Comparison of ENCODE assay signal across 29 cellular contexts in the genomic region with DNA sequence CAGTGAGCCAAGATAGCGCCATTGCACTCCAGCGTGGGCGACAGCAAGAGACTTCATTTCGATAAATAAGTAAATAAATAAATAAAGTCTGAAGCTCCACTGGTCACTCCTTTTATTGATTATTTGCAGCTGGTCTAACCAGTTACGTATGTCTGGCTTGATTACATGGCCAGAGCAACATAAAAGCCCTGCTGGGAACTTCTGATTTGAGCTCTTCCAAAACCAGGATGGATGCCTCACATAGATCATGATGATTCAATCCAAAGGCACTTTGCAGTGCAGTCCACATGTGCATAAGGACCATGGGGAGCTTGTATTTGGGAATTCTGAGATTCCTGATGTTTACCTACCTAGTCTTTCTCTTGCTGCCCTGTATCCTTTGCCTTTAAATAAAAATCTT. TPM values are rescaled to one million over a fixed set of nuclear protein-coding genes. Genes with fewer than 3 reads are reported as not detected.
DNase-seq lines count a peak whose midpoint lies in the region; ATAC-seq, FAIRE-seq and TF ChIP-seq lines count a peak whose summit lies in the region.
"Had no signal": no experiment of that assay in that cellular context is flagged by ENCODE, and none has a peak within 500 bp of the region (broad histone marks: within the 10 kb centered on the region; RNA-seq: fewer than 3 reads in every experiment).

No MANE protein-coding gene starts in this region.

- intact Hi-C loops in left ventricle myocardium superior (cut with micrococcal nuclease): no loop called here

- no peak overlapping the region for H3K4me3 Mint-ChIP-seq in glutamatergic neuron (ENCODE audit: unreplicated experiment)
- H3K4me3 Mint-ChIP-seq: activated CD4-positive, alpha-beta T cell treated with anti-CD3 and anti-CD28 coated beads, Interleukin-2, amount 10 ng/mL, durations not matched to agents 24 days and 14 days; activated CD8-positive, alpha-beta memory T cell treated with anti-CD3 and anti-CD28 coated beads, Interleukin-2, amount 10 ng/mL, durations not matched to agents 7 days and 5 days; activated naive CD4-positive, alpha-beta T cell treated with anti-CD3 and anti-CD28 coated beads, Interleukin-2, amount 50 U/mL, for 24 hours; CD4-positive, alpha-beta T cell; effector memory CD8-positive, alpha-beta T cell; immature natural killer cell; nephron progenitor cell had no signal

- no peaks in the 10 kb centered on the region for H3K9me3 ChIP-seq in right atrium auricular region
- H3K9me3 ChIP-seq: esophagus squamous epithelium, left ventricle myocardium inferior, MG63, SJSA1, upper lobe of right lung had no signal

- H3K36me3 ChIP-seq in right atrium auricular region: peaks cover 61% of the 10 kb centered on the region

- no peak overlapping the region for H3K27ac Mint-ChIP-seq in glutamatergic neuron (ENCODE audit: unreplicated experiment)
- H3K27ac Mint-ChIP-seq: activated CD4-positive, alpha-beta T cell treated with anti-CD3 and anti-CD28 coated beads, Interleukin-2, amount 10 ng/mL, durations not matched to agents 24 days and 14 days; activated CD8-positive, alpha-beta memory T cell treated with anti-CD3 and anti-CD28 coated beads, Interleukin-2, amount 10 ng/mL, durations not matched to agents 7 days and 5 days; activated naive CD4-positive, alpha-beta T cell treated with anti-CD3 and anti-CD28 coated beads, Interleukin-2, amount 50 U/mL, for 24 hours; CD4-positive, alpha-beta T cell; effector memory CD8-positive, alpha-beta T cell; immature natural killer cell; nephron progenitor cell had no signal

- H3K27ac ChIP-seq in right atrium auricular region: no peak overlapping the region
- H3K27ac ChIP-seq: esophagus squamous epithelium, left ventricle myocardium inferior, parathyroid adenoma, SJSA1, upper lobe of right lung had no signal

- H3K27me3 ChIP-seq in right atrium auricular region: no peaks in the 10 kb centered on the region
- H3K27me3 ChIP-seq: esophagus squamous epithelium, MG63, SJSA1, upper lobe of right lung had no signal

- no peaks in the 10 kb centered on the region for H3K4me1 ChIP-seq in right atrium auricular region
- H3K4me1 ChIP-seq: esophagus squamous epithelium, left ventricle myocardium inferior, SJSA1, upper lobe of right lung had no signal

- DNase-seq in AG09319 (ENCODE audit: extremely low read depth, low read depth): peak; percentile 65
- DNase-seq in HCEC 1CT: peak; percentile 76
- peak; percentile 9 for DNase-seq in astrocyte of the hippocampus (ENCODE audit: low read depth, low spot score)
- peak; percentile 17 for DNase-seq in iris pigment epithelial cell (ENCODE audit: low read depth)
- no peak for DNase-seq in frontal cortex (ENCODE audit: low spot score in 2 of 2)
- DNase-seq in glutamatergic neuron: no peak
- DNase-seq in right atrium auricular region (ENCODE audit: low spot score): no peak
- DNase-seq in left ventricle myocardium superior: no peak
- DNase-seq: ACHN; activated CD4-positive, alpha-beta T cell treated with anti-CD3 and anti-CD28 coated beads, Interleukin-2, amount 10 ng/mL, durations not matched to agents 24 days and 14 days; activated CD8-positive, alpha-beta memory T cell treated with anti-CD3 and anti-CD28 coated beads, Interleukin-2, amount 10 ng/mL, durations not matched to agents 7 days and 5 days; CD4-positive, alpha-beta T cell; DMS 273 treated with DMSO at 0.1 percent for 48 hours; effector memory CD8-positive, alpha-beta T cell; esophagus squamous epithelium; immature natural killer cell; left ventricle myocardium inferior; MG63; midbrain; NCI-H1417; NCI-H510A treated with DMSO at 0.1 percent for 48 hours; nephron progenitor cell; T-helper 2 cell; upper lobe of right lung had no signal

- no peak for FAIRE-seq in frontal cortex (lab: Jason Lieb, UNC)
- FAIRE-seq: RCC 7860 had no signal

- H3K4me1 Mint-ChIP-seq in glutamatergic neuron (ENCODE audit: low read depth, unreplicated experiment): peaks cover 10% of the 10 kb centered on the region
- H3K4me1 Mint-ChIP-seq: activated CD4-positive, alpha-beta T cell treated with anti-CD3 and anti-CD28 coated beads, Interleukin-2, amount 10 ng/mL, durations not matched to agents 24 days and 14 days; activated naive CD4-positive, alpha-beta T cell treated with anti-CD3 and anti-CD28 coated beads, Interleukin-2, amount 50 U/mL, for 24 hours; immature natural killer cell had no signal

- H3K4me3 ChIP-seq in right atrium auricular region: no peak overlapping the region
- H3K4me3 ChIP-seq: esophagus squamous epithelium, left ventricle myocardium inferior, MG63, SJSA1, upper lobe of right lung had no signal

- H3K36me3 Mint-ChIP-seq in glutamatergic neuron (ENCODE audit: unreplicated experiment): no peaks in the 10 kb centered on the region

- H3K9me3 Mint-ChIP-seq in glutamatergic neuron (ENCODE audit: unreplicated experiment): no peaks in the 10 kb centered on the region
- H3K9me3 Mint-ChIP-seq: activated CD4-positive, alpha-beta T cell treated with anti-CD3 and anti-CD28 coated beads, Interleukin-2, amount 10 ng/mL, durations not matched to agents 24 days and 14 days; activated naive CD4-positive, alpha-beta T cell treated with anti-CD3 and anti-CD28 coated beads, Interleukin-2, amount 50 U/mL, for 24 hours; CD4-positive, alpha-beta T cell; effector memory CD8-positive, alpha-beta T cell; immature natural killer cell; nephron progenitor cell had no signal

- no peaks in the 10 kb centered on the region for H3K27me3 Mint-ChIP-seq in glutamatergic neuron (ENCODE audit: unreplicated experiment)
- H3K27me3 Mint-ChIP-seq: activated CD4-positive, alpha-beta T cell treated with anti-CD3 and anti-CD28 coated beads, Interleukin-2, amount 10 ng/mL, durations not matched to agents 24 days and 14 days; activated CD8-positive, alpha-beta memory T cell treated with anti-CD3 and anti-CD28 coated beads, Interleukin-2, amount 10 ng/mL, durations not matched to agents 7 days and 5 days; activated naive CD4-positive, alpha-beta T cell treated with anti-CD3 and anti-CD28 coated beads, Interleukin-2, amount 50 U/mL, for 24 hours; CD4-positive, alpha-beta T cell; effector memory CD8-positive, alpha-beta T cell had no signal

- TF ChIP-seq CTCF in AG09319 (IDR thresholded peaks at IDR 0.05; ENCODE audit: low read depth, low read length): no peak
- no peak for TF ChIP-seq CTCF in glutamatergic neuron (IDR thresholded peaks at IDR 0.05; ENCODE audit: partially characterized antibody, unreplicated experiment)
- no peak for TF ChIP-seq CTCF in right atrium auricular region (IDR thresholded peaks at IDR 0.05)

- ATAC-seq in left ventricle myocardium superior: no peak
- ATAC-seq: activated CD8-positive, alpha-beta memory T cell treated with anti-CD3 and anti-CD28 coated beads, Interleukin-2, amount 10 ng/mL, durations not matched to agents 7 days and 5 days; effector memory CD8-positive, alpha-beta T cell; sciatic nerve; upper lobe of right lung had no signal

RNA-seq across cellular contexts. Expression of gene NSUN4, which starts 24.0 kb away (rescaled TPM):
- 7.7 TPM for total RNA-seq in frontal cortex
- 20.2 TPM for total RNA-seq in glutamatergic neuron (ENCODE audit: unreplicated experiment)
- total RNA-seq in right atrium auricular region: 10 to 100 TPM in 1 of 2 donors, 1 to 10 TPM in 1; 9.1 to 13.9 TPM
- total RNA-seq in left ventricle myocardium superior: 15.3 TPM

RNA-seq across cellular contexts. Expression of gene FAAH, which starts 29.5 kb away (rescaled TPM):
- total RNA-seq in frontal cortex: 19.6 TPM
- 1.7 TPM for total RNA-seq in glutamatergic neuron (ENCODE audit: unreplicated experiment)
- total RNA-seq in right atrium auricular region: 10 to 100 TPM in 1 of 2 donors, 1 to 10 TPM in 1; 6.3 to 10.5 TPM
- total RNA-seq in left ventricle myocardium superior: 9.8 TPM

Comparison
In these comparisons a context has a peak if more than half of its experiments do, and no peak if none do; other contexts are left out.
1. DNase-seq: peak in AG09319 (single experiment), HCEC 1CT (single experiment), astrocyte of the hippocampus (single experiment) and iris pigment epithelial cell (single experiment); none in frontal cortex (0 of 2), glutamatergic neuron (single experiment), right atrium auricular region (single experiment) and left ventricle myocardium superior (single experiment).